Comparison of ENCODE assay signal across 18 cellular contexts in the genomic region with DNA sequence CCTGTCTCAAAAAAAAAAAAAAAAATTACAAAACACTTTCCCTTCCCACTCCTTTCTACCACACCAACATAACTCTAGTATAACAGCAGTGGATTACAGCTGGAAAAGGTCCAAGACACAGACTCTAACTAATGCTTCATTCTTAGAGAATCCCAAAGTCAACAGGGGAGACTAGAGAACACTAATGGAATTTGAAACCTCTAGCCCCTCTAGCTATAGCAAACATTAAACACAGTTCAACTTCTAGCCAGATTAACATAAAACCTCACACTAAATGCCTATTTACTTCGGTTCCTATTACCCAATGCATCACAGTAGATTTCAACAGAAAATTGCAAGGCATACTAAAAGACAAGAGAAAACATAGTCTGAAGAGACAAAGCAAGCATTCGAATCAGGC. TPM values are rescaled to one million over a fixed set of nuclear protein-coding genes. Genes with fewer than 3 reads are reported as not detected.
DNase-seq lines count a peak whose midpoint lies in the region; TF ChIP-seq lines count a peak whose summit lies in the region.
"Had no signal": no experiment of that assay in that cellular context is flagged by ENCODE, and none has a peak within 500 bp of the region (broad histone marks: within the 10 kb centered on the region; RNA-seq: fewer than 3 reads in every experiment).

No MANE protein-coding gene starts in this region.

- no peaks in the 10 kb centered on the region for H3K27me3 ChIP-seq in SK-N-SH (ENCODE audit: insufficient read depth)
- H3K27me3 ChIP-seq in smooth muscle cell (ENCODE audit: low read depth): no peaks in the 10 kb centered on the region

- peak; percentile 28 for DNase-seq in DMS53 (lab: John Stamatoyannopoulos, UW)
- DNase-seq in DMS53 treated with DMSO at 0.1 percent for 48 hours (lab: John Stamatoyannopoulos, UW; ENCODE audit: unreplicated experiment): no peak
- DNase-seq in SK-N-SH: no peak
- DNase-seq in fibroblast of pulmonary artery (ENCODE audit: low read depth): peak; percentile 36
- DNase-seq in smooth muscle cell (lab: John Stamatoyannopoulos, UW; ENCODE audit: unreplicated experiment): no peak
- DNase-seq in RWPE1 (ENCODE audit: low spot score): no peak
- DNase-seq in activated T-helper 2 cell treated with anti-CD3 and anti-CD28 coated beads, Interferon-gamma antibody, Interleukin-2, Interleukin-4, amounts not matched to agents 10 μg/mL and 5 μg/mL and 100 μg/mL, durations not matched to agents 14 hours and 24 hours and 36 hours (ENCODE audit: low spot score): no peak
- DNase-seq in stimulated activated CD4-positive, alpha-beta T cell treated with anti-CD3 and anti-CD28 coated beads, Interleukin-15, amount 100 ng/mL, for 24 hours: no peak
- DNase-seq: 8988T; activated naive CD4-positive, alpha-beta T cell treated with anti-CD3 and anti-CD28 coated beads, Interleukin-2, amount 10 ng/mL, durations not matched to agents 7 days and 5 days; hippocampal formation; Kasumi-1; left ventricle myocardium inferior; NCI-H187 treated with DMSO at 0.1 percent for 48 hours; NCI-H748 treated with DMSO at 0.1 percent for 48 hours; stimulated activated naive CD8-positive, alpha-beta T cell treated with anti-CD3 and anti-CD28 coated beads, Interleukin-15, Interleukin-2, amounts not matched to agents 100 U/mL and 50 U/mL, for 24 hours had no signal

- H3K27me3 Mint-ChIP-seq in activated T-helper 2 cell treated with anti-CD3 and anti-CD28 coated beads, Interferon-gamma antibody, Interleukin-2, Interleukin-4, amounts not matched to agents 10 μg/mL and 5 μg/mL and 100 μg/mL, durations not matched to agents 14 hours and 24 hours and 36 hours (ENCODE audit: low read depth): peaks cover 5% of the 10 kb centered on the region

- H3K9ac ChIP-seq in SK-N-SH (no peak overlapping the region), smooth muscle cell (ENCODE audit: low read depth) (peak overlapping the region; percentile 11)

- H2AFZ ChIP-seq in SK-N-SH (ENCODE audit: low read depth): no peak overlapping the region
- peak overlapping the region; percentile 14 for H2AFZ ChIP-seq in smooth muscle cell (ENCODE audit: low read depth)

- no peaks in the 10 kb centered on the region for H3K36me3 Mint-ChIP-seq in activated T-helper 2 cell treated with anti-CD3 and anti-CD28 coated beads, Interferon-gamma antibody, Interleukin-2, Interleukin-4, amounts not matched to agents 10 μg/mL and 5 μg/mL and 100 μg/mL, durations not matched to agents 14 hours and 24 hours and 36 hours (ENCODE audit: low read depth)
- H3K36me3 Mint-ChIP-seq: activated naive CD4-positive, alpha-beta T cell treated with anti-CD3 and anti-CD28 coated beads, Interleukin-2, amount 10 ng/mL, durations not matched to agents 7 days and 5 days had no signal

- H3K4me3 ChIP-seq in SK-N-SH (ENCODE audit: low read depth in 2 of 2, low read length in 1 of 2): no peak overlapping the region
- H3K4me3 ChIP-seq in fibroblast of pulmonary artery (replicated peaks; ENCODE audit: low read depth, low read length): no peak overlapping the region
- no peak overlapping the region for H3K4me3 ChIP-seq in smooth muscle cell
- H3K4me3 ChIP-seq: HAP-1, left ventricle myocardium inferior had no signal

- H3K4me1 ChIP-seq in SK-N-SH (ENCODE audit: control insufficient read depth in 1 of 2, insufficient read depth in 2 of 2, low read depth in 1 of 2, low read length in 1 of 2): 0 out of 4 replicates have a peak, but pooled peaks cover 0 to 7% of the 10 kb centered on the region in 2 experiments
- peaks cover 9% of the 10 kb centered on the region for H3K4me1 ChIP-seq in smooth muscle cell (ENCODE audit: low read depth)
- H3K4me1 ChIP-seq: HAP-1 had no signal

- no peaks in the 10 kb centered on the region for H3K79me2 ChIP-seq in SK-N-SH (ENCODE audit: insufficient read depth)
- no peaks in the 10 kb centered on the region for H3K79me2 ChIP-seq in smooth muscle cell (ENCODE audit: low read depth)

- peaks cover 24% of the 10 kb centered on the region for H3K9me3 Mint-ChIP-seq in activated T-helper 2 cell treated with anti-CD3 and anti-CD28 coated beads, Interferon-gamma antibody, Interleukin-2, Interleukin-4, amounts not matched to agents 10 μg/mL and 5 μg/mL and 100 μg/mL, durations not matched to agents 14 hours and 24 hours and 36 hours

- H3K27ac ChIP-seq in SK-N-SH (ENCODE audit: low read depth in 2 of 2, low read length in 1 of 2) (no peak overlapping the region), smooth muscle cell (ENCODE audit: low read depth) (peak overlapping the region; percentile 99), RWPE1 (no peak overlapping the region)
- H3K27ac ChIP-seq: left ventricle myocardium inferior had no signal

- H3K4me1 Mint-ChIP-seq in activated T-helper 2 cell treated with anti-CD3 and anti-CD28 coated beads, Interferon-gamma antibody, Interleukin-2, Interleukin-4, amounts not matched to agents 10 μg/mL and 5 μg/mL and 100 μg/mL, durations not matched to agents 14 hours and 24 hours and 36 hours (ENCODE audit: low read depth): peaks cover 2% of the 10 kb centered on the region
- H3K4me1 Mint-ChIP-seq: activated naive CD4-positive, alpha-beta T cell treated with anti-CD3 and anti-CD28 coated beads, Interleukin-2, amount 10 ng/mL, durations not matched to agents 7 days and 5 days; central memory CD8-positive, alpha-beta T cell had no signal

- H3K9me3 ChIP-seq in SK-N-SH: no peaks in the 10 kb centered on the region
- no peaks in the 10 kb centered on the region for H3K9me3 ChIP-seq in smooth muscle cell (replicated peaks; ENCODE audit: low read depth)

- TF ChIP-seq RAD21 in SK-N-SH (IDR thresholded peaks at IDR 0.05; ENCODE audit: low read length): no peak

- no peaks in the 10 kb centered on the region for H3K36me3 ChIP-seq in SK-N-SH (replicated peaks in 1 of 2; ENCODE audit: control insufficient read depth in 1 of 2, insufficient read depth in 2 of 2, low read length in 1 of 2)
- no peaks in the 10 kb centered on the region for H3K36me3 ChIP-seq in smooth muscle cell (ENCODE audit: low read depth)
- H3K36me3 ChIP-seq: HAP-1, left ventricle myocardium inferior had no signal

- CTCF ChIA-PET in SK-N-SH (lab: Yijun Ruan, JAX) (no interaction called here), RWPE1 (lab: Yijun Ruan, JAX) (interaction anchor here (0.6 to 1.0 kb wide), 2 partner anchors 12 to 385 kb away, joined by 3 read pairs; no protein-coding TSS in a partner anchor)

- H3K4me3 Mint-ChIP-seq in activated T-helper 2 cell treated with anti-CD3 and anti-CD28 coated beads, Interferon-gamma antibody, Interleukin-2, Interleukin-4, amounts not matched to agents 10 μg/mL and 5 μg/mL and 100 μg/mL, durations not matched to agents 14 hours and 24 hours and 36 hours (ENCODE audit: low read depth): no peak overlapping the region
- H3K4me3 Mint-ChIP-seq: activated naive CD4-positive, alpha-beta T cell treated with anti-CD3 and anti-CD28 coated beads, Interleukin-2, amount 10 ng/mL, durations not matched to agents 7 days and 5 days; central memory CD8-positive, alpha-beta T cell had no signal

- WGBS in SK-N-SH (ENCODE audit: low lambda C conversion rate): 27% methylated on average over 2 of the region's 2 CpGs
- 58% methylated on average over 2 of the region's 2 CpGs for WGBS in smooth muscle cell (ENCODE audit: low lambda C conversion rate)

- intact Hi-C loops in activated T-helper 2 cell treated with anti-CD3 and anti-CD28 coated beads, Interferon-gamma antibody, Interleukin-2, Interleukin-4, amounts not matched to agents 10 μg/mL and 5 μg/mL and 100 μg/mL, durations not matched to agents 14 hours and 24 hours and 36 hours (cut with micrococcal nuclease): no loop called here

- no peaks in the 10 kb centered on the region for H3K9me2 ChIP-seq in SK-N-SH

- H3K27ac Mint-ChIP-seq in activated T-helper 2 cell treated with anti-CD3 and anti-CD28 coated beads, Interferon-gamma antibody, Interleukin-2, Interleukin-4, amounts not matched to agents 10 μg/mL and 5 μg/mL and 100 μg/mL, durations not matched to agents 14 hours and 24 hours and 36 hours: no peak overlapping the region
- H3K27ac Mint-ChIP-seq: activated naive CD4-positive, alpha-beta T cell treated with anti-CD3 and anti-CD28 coated beads, Interleukin-2, amount 10 ng/mL, durations not matched to agents 7 days and 5 days had no signal

- POLR2A ChIA-PET in SK-N-SH (lab: Yijun Ruan, JAX): no interaction called here
- POLR2A ChIA-PET in RWPE1 (lab: Yijun Ruan, JAX; ENCODE audit: low non-redundant PET): no interaction called here

- TF ChIP-seq EP300 in SK-N-SH (IDR thresholded peaks at IDR 0.05; ENCODE audit: borderline replicate concordance in 1 of 2, low read depth in 1 of 2, low read length in 1 of 2): no peak

- H3F3A ChIP-seq in SK-N-SH (replicated peaks; ENCODE audit: insufficient read depth) (peaks cover 9% of the 10 kb centered on the region), smooth muscle cell (ENCODE audit: low read depth) (peaks cover 5% of the 10 kb centered on the region)

- H3K4me2 ChIP-seq in SK-N-SH (0 out of 2 replicates have a peak overlapping the region, but pooled peaks have one; percentile 1), smooth muscle cell (peak overlapping the region; percentile 58)

- H4K20me1 ChIP-seq in SK-N-SH (ENCODE audit: insufficient read depth) (no peaks in the 10 kb centered on the region), smooth muscle cell (ENCODE audit: low read depth) (no peaks in the 10 kb centered on the region)

- TF ChIP-seq CTCF in SK-N-SH (IDR thresholded peaks at IDR 0.05) (no peak), fibroblast of pulmonary artery (IDR thresholded peaks at IDR 0.05; ENCODE audit: low read length, missing control alignments) (no peak), smooth muscle cell (IDR thresholded peaks at IDR 0.05; ENCODE audit: borderline replicate concordance, insufficient read depth, poor library complexity, severe bottlenecking) (no peak), RWPE1 (conservative IDR thresholded peaks at IDR 0.05; ENCODE audit: low read depth) (no peak)

TF ChIP-seq in SK-N-SH, 30 proteins besides CTCF, POLR2A, EP300 and RAD21:
- no peak for TF ChIP-seq TEAD4 (IDR thresholded peaks at IDR 0.05; ENCODE audit: borderline replicate concordance, insufficient read depth)
- TF ChIP-seq RXRA (IDR thresholded peaks at IDR 0.05; ENCODE audit: borderline replicate concordance, low read depth): no peak
- no peak for TF ChIP-seq EZH2phosphoT487 (IDR thresholded peaks at IDR 0.05; ENCODE audit: borderline replicate concordance, low read depth)
- TF ChIP-seq ELF1 (IDR thresholded peaks at IDR 0.05): no peak
- TF ChIP-seq MXI1 (IDR thresholded peaks at IDR 0.05; ENCODE audit: low read depth, low read length): no peak
- TF ChIP-seq POLR2AphosphoS5 (IDR thresholded peaks at IDR 0.05; ENCODE audit: low read depth, low read length): no peak
- no peak for TF ChIP-seq JUND (IDR thresholded peaks at IDR 0.05)

RNA-seq across cellular contexts. Expression of a gene that starts 10.5 kb away (rescaled TPM):
- polyA plus RNA-seq in SK-N-SH (2012; rRNA removed) (63.3 and 81.9 TPM in 2 replicates), smooth muscle cell (62.6 and 69.8 TPM in 2 replicates)
- 71.2 and 74.6 TPM in 2 replicates for polyA plus RNA-seq in SK-N-SH (2012; cell fraction: cytosol; rRNA removed)
- 75.7 and 172 TPM in 2 replicates for polyA plus RNA-seq in SK-N-SH (2012; cell fraction: nucleus; rRNA removed)
- 168 and 182 TPM in 2 replicates for total RNA-seq in smooth muscle cell
- 233 and 239 TPM in 2 replicates for total RNA-seq in activated T-helper 2 cell treated with anti-CD3 and anti-CD28 coated beads, Interferon-gamma antibody, Interleukin-2, Interleukin-4, amounts not matched to agents 10 μg/mL and 5 μg/mL and 100 μg/mL, durations not matched to agents 14 hours and 24 hours and 36 hours

Comparison
In these comparisons a context has a peak if more than half of its experiments do, and no peak if none do; other contexts are left out.
1. DNase-seq: peak in DMS53 (single experiment) and fibroblast of pulmonary artery (single experiment); none in DMS53 treated with DMSO at 0.1 percent for 48 hours (single experiment), SK-N-SH (single experiment), smooth muscle cell (single experiment), RWPE1 (single experiment), activated T-helper 2 cell treated with anti-CD3 and anti-CD28 coated beads, Interferon-gamma antibody, Interleukin-2, Interleukin-4, amounts not matched to agents 10 μg/mL and 5 μg/mL and 100 μg/mL, durations not matched to agents 14 hours and 24 hours and 36 hours (single experiment) and stimulated activated CD4-positive, alpha-beta T cell treated with anti-CD3 and anti-CD28 coated beads, Interleukin-15, amount 100 ng/mL, for 24 hours (single experiment).